12 cellular contexts compared by ENCODE assay signal in the genomic region with DNA sequence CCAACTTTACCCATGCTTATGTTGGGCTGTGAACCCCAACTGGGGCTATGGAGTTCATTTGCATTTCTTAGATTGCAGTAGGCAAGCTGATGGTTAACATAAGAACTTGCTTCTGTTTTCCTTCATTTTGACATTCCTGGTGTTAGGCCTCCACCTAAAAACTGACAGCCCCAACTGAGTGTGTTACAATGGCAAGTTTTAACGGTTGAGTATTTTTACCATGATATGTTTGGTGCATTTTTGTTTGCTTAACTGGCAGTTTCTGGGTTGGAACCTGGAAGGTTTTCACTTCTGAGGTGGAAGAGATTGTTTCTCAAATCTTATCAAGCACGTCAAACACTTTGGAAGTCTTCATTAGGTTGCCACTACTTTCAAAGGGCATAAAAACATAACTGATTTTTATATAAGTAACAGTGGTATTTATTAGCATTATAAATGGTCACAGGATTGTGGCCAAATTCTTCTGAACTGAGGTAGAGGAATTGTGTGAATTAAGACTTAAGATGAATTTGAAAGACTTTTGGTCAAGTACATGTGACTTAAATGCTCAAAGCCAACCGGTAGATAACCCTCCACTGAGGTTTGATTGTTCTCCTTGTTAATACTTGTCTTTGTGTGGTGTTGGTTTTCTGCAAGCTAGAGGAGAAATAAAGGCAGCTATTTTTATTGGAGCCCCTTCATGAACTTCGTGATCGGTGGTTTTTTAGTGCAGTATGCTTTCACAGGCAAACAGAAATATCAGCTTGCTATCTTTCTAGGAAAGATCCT. TPM values are rescaled to one million over a fixed set of nuclear protein-coding genes. Genes with fewer than 3 reads are reported as not detected.
DNase-seq lines count a peak whose midpoint lies in the region; ATAC-seq and TF ChIP-seq lines count a peak whose summit lies in the region.
"Had no signal": no experiment of that assay in that cellular context is flagged by ENCODE, and none has a peak within 500 bp of the region (broad histone marks: within the 10 kb centered on the region; RNA-seq: fewer than 3 reads in every experiment).

No MANE protein-coding gene starts in this region.

- DNase-seq in stimulated activated naive CD8-positive, alpha-beta T cell treated with anti-CD3 and anti-CD28 coated beads, Interleukin-15, Interleukin-2, amounts not matched to agents 100 U/mL and 50 U/mL, for 24 hours = no peak
- DNase-seq in WTC11 (ENCODE audit: low spot score) = no peak
- peak; percentile 67 for DNase-seq in medulla oblongata (ENCODE audit: extremely low spot score)
- no peak for DNase-seq in tibial artery
- no peak for DNase-seq in foreskin fibroblast
- no peak for DNase-seq in NCI-H526 treated with DMSO at 0.1 percent for 48 hours (lab: John Stamatoyannopoulos, UW)
- DNase-seq: GOT3; NCI-H187 treated with DMSO at 0.1 percent for 48 hours; NK-92 treated with Interleukin-12 subunit alpha and Interleukin-12 subunit beta, amount 100 ng/mL, for 24 hours had no signal

- intact Hi-C loops in tibial artery (cut with DNase I; ENCODE audit: low total_unique reads) = no loop called here

- H3K36me3 Mint-ChIP-seq in stimulated activated naive CD8-positive, alpha-beta T cell treated with anti-CD3 and anti-CD28 coated beads, Interleukin-15, Interleukin-2, amounts not matched to agents 100 ng/mL and 50 ng/mL, for 24 hours (ENCODE audit: low read depth) = peaks cover 30% of the 10 kb centered on the region
- H3K36me3 Mint-ChIP-seq in WTC11 = no peaks in the 10 kb centered on the region

- H3K36me3 ChIP-seq in tibial artery = peaks cover 5 to 15% (median 6%) of the 10 kb centered on the region in 3 donors

- H3K9me3 ChIP-seq in tibial artery = no peaks in the 10 kb centered on the region

- H3K4me3 Mint-ChIP-seq in stimulated activated naive CD8-positive, alpha-beta T cell treated with anti-CD3 and anti-CD28 coated beads, Interleukin-15, Interleukin-2, amounts not matched to agents 100 ng/mL and 50 ng/mL, for 24 hours = peak overlapping the region; percentile 94
- peak overlapping the region; percentile 78; the same call in 1 of the 2 replicates for H3K4me3 Mint-ChIP-seq in WTC11

- TF ChIP-seq CTCF in WTC11 (IDR thresholded peaks at IDR 0.05) (no peak), tibial artery (IDR thresholded peaks at IDR 0.05) (no peak), foreskin fibroblast (IDR thresholded peaks at IDR 0.05; ENCODE audit: low read depth, low read length) (no peak)

- no peak overlapping the region for H3K4me3 ChIP-seq in tibial artery
- no peak overlapping the region for H3K4me3 ChIP-seq in foreskin fibroblast (ENCODE audit: low read depth in 1 of 2, low read length in 2 of 2)

- no peaks in the 10 kb centered on the region for H3K9me3 Mint-ChIP-seq in stimulated activated naive CD8-positive, alpha-beta T cell treated with anti-CD3 and anti-CD28 coated beads, Interleukin-15, Interleukin-2, amounts not matched to agents 100 ng/mL and 50 ng/mL, for 24 hours
- no peaks in the 10 kb centered on the region for H3K9me3 Mint-ChIP-seq in WTC11

- no peak overlapping the region for H3K27ac Mint-ChIP-seq in stimulated activated naive CD8-positive, alpha-beta T cell treated with anti-CD3 and anti-CD28 coated beads, Interleukin-15, Interleukin-2, amounts not matched to agents 100 ng/mL and 50 ng/mL, for 24 hours
- no peak overlapping the region for H3K27ac Mint-ChIP-seq in WTC11

- CTCF ChIA-PET in WTC11 (lab: Charles Lee) = no interaction called here

- H3K27me3 ChIP-seq in tibial artery = peaks cover 0 to 4% of the 10 kb centered on the region in 2 donors

- no peak overlapping the region for H3K27ac ChIP-seq in tibial artery

- POLR2A ChIA-PET in WTC11 (lab: Charles Lee) = no interaction called here

- H3K27me3 Mint-ChIP-seq in stimulated activated naive CD8-positive, alpha-beta T cell treated with anti-CD3 and anti-CD28 coated beads, Interleukin-15, Interleukin-2, amounts not matched to agents 100 ng/mL and 50 ng/mL, for 24 hours = peaks cover 53% of the 10 kb centered on the region
- peaks cover 86% of the 10 kb centered on the region for H3K27me3 Mint-ChIP-seq in WTC11 (ENCODE audit: low read depth)

- peaks cover 56% of the 10 kb centered on the region for H3K4me1 Mint-ChIP-seq in stimulated activated naive CD8-positive, alpha-beta T cell treated with anti-CD3 and anti-CD28 coated beads, Interleukin-15, Interleukin-2, amounts not matched to agents 100 ng/mL and 50 ng/mL, for 24 hours (ENCODE audit: low read depth)
- peaks cover 47% of the 10 kb centered on the region for H3K4me1 Mint-ChIP-seq in WTC11

- H3K4me1 ChIP-seq in tibial artery = peaks cover 0 to 50% (median 28%) of the 10 kb centered on the region in 4 donors

- no peak for ATAC-seq in stimulated activated naive CD8-positive, alpha-beta T cell treated with anti-CD3 and anti-CD28 coated beads, Interleukin-15, Interleukin-2, amounts not matched to agents 100 U/mL and 50 U/mL, for 24 hours
- ATAC-seq in WTC11 (no peak), HG02938 (IDR thresholded peaks at IDR 0.05; ENCODE audit: unreplicated experiment) (no peak)

TF ChIP-seq in WTC11, 78 proteins besides CTCF, POLR2A, EP300 and RAD21 (continues in another document):
- TF ChIP-seq ZNF317 (CRISPR knock-in tag; IDR thresholded peaks at IDR 0.05; ENCODE audit: borderline replicate concordance, low read depth) = no peak
- TF ChIP-seq, protein P1, sequence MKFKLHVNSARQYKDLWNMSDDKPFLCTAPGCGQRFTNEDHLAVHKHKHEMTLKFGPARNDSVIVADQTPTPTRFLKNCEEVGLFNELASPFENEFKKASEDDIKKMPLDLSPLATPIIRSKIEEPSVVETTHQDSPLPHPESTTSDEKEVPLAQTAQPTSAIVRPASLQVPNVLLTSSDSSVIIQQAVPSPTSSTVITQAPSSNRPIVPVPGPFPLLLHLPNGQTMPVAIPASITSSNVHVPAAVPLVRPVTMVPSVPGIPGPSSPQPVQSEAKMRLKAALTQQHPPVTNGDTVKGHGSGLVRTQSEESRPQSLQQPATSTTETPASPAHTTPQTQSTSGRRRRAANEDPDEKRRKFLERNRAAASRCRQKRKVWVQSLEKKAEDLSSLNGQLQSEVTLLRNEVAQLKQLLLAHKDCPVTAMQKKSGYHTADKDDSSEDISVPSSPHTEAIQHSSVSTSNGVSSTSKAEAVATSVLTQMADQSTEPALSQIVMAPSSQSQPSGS (CRISPR knock-in tag; IDR thresholded peaks at IDR 0.05; ENCODE audit: borderline replicate concordance, low read depth) = no peak
- TF ChIP-seq, protein P2, sequence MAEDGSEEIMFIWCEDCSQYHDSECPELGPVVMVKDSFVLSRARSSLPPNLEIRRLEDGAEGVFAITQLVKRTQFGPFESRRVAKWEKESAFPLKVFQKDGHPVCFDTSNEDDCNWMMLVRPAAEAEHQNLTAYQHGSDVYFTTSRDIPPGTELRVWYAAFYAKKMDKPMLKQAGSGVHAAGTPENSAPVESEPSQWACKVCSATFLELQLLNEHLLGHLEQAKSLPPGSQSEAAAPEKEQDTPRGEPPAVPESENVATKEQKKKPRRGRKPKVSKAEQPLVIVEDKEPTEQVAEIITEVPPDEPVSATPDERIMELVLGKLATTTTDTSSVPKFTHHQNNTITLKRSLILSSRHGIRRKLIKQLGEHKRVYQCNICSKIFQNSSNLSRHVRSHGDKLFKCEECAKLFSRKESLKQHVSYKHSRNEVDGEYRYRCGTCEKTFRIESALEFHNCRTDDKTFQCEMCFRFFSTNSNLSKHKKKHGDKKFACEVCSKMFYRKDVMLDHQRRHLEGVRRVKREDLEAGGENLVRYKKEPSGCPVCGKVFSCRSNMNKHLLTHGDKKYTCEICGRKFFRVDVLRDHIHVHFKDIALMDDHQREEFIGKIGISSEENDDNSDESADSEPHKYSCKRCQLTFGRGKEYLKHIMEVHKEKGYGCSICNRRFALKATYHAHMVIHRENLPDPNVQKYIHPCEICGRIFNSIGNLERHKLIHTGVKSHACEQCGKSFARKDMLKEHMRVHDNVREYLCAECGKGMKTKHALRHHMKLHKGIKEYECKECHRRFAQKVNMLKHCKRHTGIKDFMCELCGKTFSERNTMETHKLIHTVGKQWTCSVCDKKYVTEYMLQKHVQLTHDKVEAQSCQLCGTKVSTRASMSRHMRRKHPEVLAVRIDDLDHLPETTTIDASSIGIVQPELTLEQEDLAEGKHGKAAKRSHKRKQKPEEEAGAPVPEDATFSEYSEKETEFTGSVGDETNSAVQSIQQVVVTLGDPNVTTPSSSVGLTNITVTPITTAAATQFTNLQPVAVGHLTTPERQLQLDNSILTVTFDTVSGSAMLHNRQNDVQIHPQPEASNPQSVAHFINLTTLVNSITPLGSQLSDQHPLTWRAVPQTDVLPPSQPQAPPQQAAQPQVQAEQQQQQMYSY (CRISPR knock-in tag; IDR thresholded peaks at IDR 0.05) = no peak
- TF ChIP-seq, protein P3, sequence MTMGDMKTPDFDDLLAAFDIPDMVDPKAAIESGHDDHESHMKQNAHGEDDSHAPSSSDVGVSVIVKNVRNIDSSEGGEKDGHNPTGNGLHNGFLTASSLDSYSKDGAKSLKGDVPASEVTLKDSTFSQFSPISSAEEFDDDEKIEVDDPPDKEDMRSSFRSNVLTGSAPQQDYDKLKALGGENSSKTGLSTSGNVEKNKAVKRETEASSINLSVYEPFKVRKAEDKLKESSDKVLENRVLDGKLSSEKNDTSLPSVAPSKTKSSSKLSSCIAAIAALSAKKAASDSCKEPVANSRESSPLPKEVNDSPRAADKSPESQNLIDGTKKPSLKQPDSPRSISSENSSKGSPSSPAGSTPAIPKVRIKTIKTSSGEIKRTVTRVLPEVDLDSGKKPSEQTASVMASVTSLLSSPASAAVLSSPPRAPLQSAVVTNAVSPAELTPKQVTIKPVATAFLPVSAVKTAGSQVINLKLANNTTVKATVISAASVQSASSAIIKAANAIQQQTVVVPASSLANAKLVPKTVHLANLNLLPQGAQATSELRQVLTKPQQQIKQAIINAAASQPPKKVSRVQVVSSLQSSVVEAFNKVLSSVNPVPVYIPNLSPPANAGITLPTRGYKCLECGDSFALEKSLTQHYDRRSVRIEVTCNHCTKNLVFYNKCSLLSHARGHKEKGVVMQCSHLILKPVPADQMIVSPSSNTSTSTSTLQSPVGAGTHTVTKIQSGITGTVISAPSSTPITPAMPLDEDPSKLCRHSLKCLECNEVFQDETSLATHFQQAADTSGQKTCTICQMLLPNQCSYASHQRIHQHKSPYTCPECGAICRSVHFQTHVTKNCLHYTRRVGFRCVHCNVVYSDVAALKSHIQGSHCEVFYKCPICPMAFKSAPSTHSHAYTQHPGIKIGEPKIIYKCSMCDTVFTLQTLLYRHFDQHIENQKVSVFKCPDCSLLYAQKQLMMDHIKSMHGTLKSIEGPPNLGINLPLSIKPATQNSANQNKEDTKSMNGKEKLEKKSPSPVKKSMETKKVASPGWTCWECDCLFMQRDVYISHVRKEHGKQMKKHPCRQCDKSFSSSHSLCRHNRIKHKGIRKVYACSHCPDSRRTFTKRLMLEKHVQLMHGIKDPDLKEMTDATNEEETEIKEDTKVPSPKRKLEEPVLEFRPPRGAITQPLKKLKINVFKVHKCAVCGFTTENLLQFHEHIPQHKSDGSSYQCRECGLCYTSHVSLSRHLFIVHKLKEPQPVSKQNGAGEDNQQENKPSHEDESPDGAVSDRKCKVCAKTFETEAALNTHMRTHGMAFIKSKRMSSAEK (CRISPR knock-in tag; IDR thresholded peaks at IDR 0.05; ENCODE audit: borderline replicate concordance) = no peak

RNA-seq across cellular contexts. Expression of a gene that starts 2.8 kb away (rescaled TPM):
- total RNA-seq in WTC11 (2021) = 3.4 to 4.0 TPM (median 4.0 TPM) in 3 replicates

RNA-seq across cellular contexts. Expression of a gene that starts 7.5 kb away (rescaled TPM):
- total RNA-seq in WTC11 (2021) = 2.6 to 3.6 TPM (median 3.5 TPM) in 3 replicates

RNA-seq across cellular contexts. Expression of a gene that starts 21.6 kb away (rescaled TPM):
- total RNA-seq in WTC11 (2021) = 0.30 to 0.74 TPM in 2 of 3 replicates, not detected in the other
- total RNA-seq: cardiac septum had no signal
